Comparison of ENCODE assay signal across 15 cellular contexts in the genomic region with DNA sequence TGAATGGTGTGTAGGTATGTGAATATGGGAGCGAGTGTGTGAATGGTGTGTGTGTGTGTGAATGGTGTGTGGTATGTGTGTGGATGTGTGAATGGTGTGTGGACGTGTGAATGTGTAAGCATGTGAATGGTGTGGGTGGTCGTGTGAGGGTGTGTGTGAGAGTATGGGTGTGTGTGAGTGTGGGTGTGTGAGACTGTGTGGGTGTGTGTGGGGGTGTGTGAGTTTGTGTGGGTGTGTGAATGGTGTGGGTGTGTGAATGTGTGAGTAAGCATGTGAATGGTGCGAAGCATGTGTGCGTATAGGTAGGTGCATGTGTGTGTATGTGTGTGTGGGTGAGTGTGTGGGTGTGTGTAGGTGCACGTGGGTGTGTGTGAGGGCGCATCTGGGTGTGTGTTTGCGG.
DNase-seq lines count a peak whose midpoint lies in the region; ATAC-seq, FAIRE-seq and TF ChIP-seq lines count a peak whose summit lies in the region.
"Had no signal": no experiment of that assay in that cellular context is flagged by ENCODE, and none has a peak within 500 bp of the region (broad histone marks: within the 10 kb centered on the region; RNA-seq: fewer than 3 reads in every experiment).

No MANE protein-coding gene starts in this region.

- H4K20me1 ChIP-seq in H1 (replicated peaks in 1 of 2; ENCODE audit: control insufficient read depth in 1 of 2, insufficient read depth in 2 of 2, low read length in 2 of 2), result peaks cover 0 to 7% of the 10 kb centered on the region in 2 experiments

- TF ChIP-seq RAD21 in H1 (IDR thresholded peaks at IDR 0.05 in 1 of 2, conservative IDR thresholded peaks at IDR 0.05 in 1 of 2; ENCODE audit: low read depth in 2 of 2, low read length in 2 of 2), result no peak

- H3K4me2 ChIP-seq in H1 (ENCODE audit: insufficient read depth in 1 of 2, low read depth in 2 of 2, low read length in 2 of 2), result no peak overlapping the region
- no peak overlapping the region for H3K4me2 ChIP-seq in neuronal stem cell (ENCODE audit: insufficient read depth, low read length, poor library complexity, severe bottlenecking)

- H3K27me3 ChIP-seq in H1 (replicated peaks in 1 of 4; ENCODE audit: control insufficient read depth in 3 of 4, extremely low read depth in 1 of 4, insufficient read depth in 3 of 4, low read length in 3 of 4) (peaks cover 0 to 1% (median 0%) of the 10 kb centered on the region in 4 experiments; a peak in 1 of 7 replicates), neuronal stem cell (ENCODE audit: control insufficient read depth in 3 of 3, insufficient read depth in 3 of 3, low read depth in 1 of 3, low read length in 3 of 3) (no peaks in the 10 kb centered on the region), breast epithelium (peaks cover 0 to 19% of the 10 kb centered on the region in 2 donors)

- H3K27me3 Mint-ChIP-seq in stimulated activated naive CD8-positive, alpha-beta T cell treated with anti-CD3 and anti-CD28 coated beads, Interleukin-15, amount 100 ng/mL, for 72 hours, result peaks cover 6% of the 10 kb centered on the region

- no peak overlapping the region; the same call in 1 of the 2 replicates for H2AK5ac ChIP-seq in H1 (ENCODE audit: low read depth, low read length)
- peak overlapping the region; percentile 82 for H2AK5ac ChIP-seq in neuronal stem cell (ENCODE audit: low read depth, low read length)

- no peak overlapping the region for H2AFZ ChIP-seq in H1 (ENCODE audit: low read length)
- no peak overlapping the region for H2AFZ ChIP-seq in neuronal stem cell (ENCODE audit: low read length)

- peaks cover 5% of the 10 kb centered on the region for H3K4me1 Mint-ChIP-seq in stimulated activated naive CD8-positive, alpha-beta T cell treated with anti-CD3 and anti-CD28 coated beads, Interleukin-15, amount 100 ng/mL, for 72 hours
- H3K4me1 Mint-ChIP-seq: B cell had no signal

- H3K79me1 ChIP-seq in H1 (ENCODE audit: low read depth, low read length), result no peaks in the 10 kb centered on the region
- H3K79me1 ChIP-seq in neuronal stem cell (ENCODE audit: low read depth, low read length), result peaks cover 1% of the 10 kb centered on the region

- WGBS in H1 (ENCODE audit: extremely low coverage in 1 of 2, insufficient coverage in 1 of 2, insufficient read length in 1 of 2, insufficient replicate concordance in 2 of 2, low coverage in 1 of 2, low lambda C conversion rate in 2 of 2, missing lambda C conversion rate in 1 of 2), 2 experiments, result 87 to 100% methylated on average over 1 to 8 of the region's 8 CpGs
- 100% methylated on average over 4 of the region's 8 CpGs; no CpG with 5 or more reads in 1 of the 2 donors for WGBS in neuronal stem cell (ENCODE audit: extremely low coverage in 2 of 2, insufficient read length in 2 of 2, insufficient replicate concordance in 1 of 2), 2 donors

- DNase-seq in stimulated activated naive CD8-positive, alpha-beta T cell treated with anti-CD3 and anti-CD28 coated beads, Interleukin-15, Interleukin-2, amounts not matched to agents 100 U/mL and 50 U/mL, for 24 hours, result no peak
- no peak for DNase-seq in stimulated activated naive CD8-positive, alpha-beta T cell treated with anti-CD3 and anti-CD28 coated beads, Interleukin-15, amount 100 ng/mL, for 72 hours
- DNase-seq in H1 (ENCODE audit: low read depth in 1 of 2, low spot score in 2 of 2), result no peak
- no peak for DNase-seq in neuronal stem cell (ENCODE audit: low spot score)
- DNase-seq in breast epithelium (ENCODE audit: low spot score in 2 of 2), result no peak
- DNase-seq in SIG-M5 treated with dmso at 0.1 percent for 504 hours (lab: John Stamatoyannopoulos, UW; ENCODE audit: unreplicated experiment), result no peak
- DNase-seq: 8988T; ACHN; C1 segment of cervical spinal cord; Calu3; CD4-positive, alpha-beta T cell; DMS 273 treated with DMSO at 0.1 percent for 48 hours had no signal

- H4K91ac ChIP-seq in H1 (replicated peaks; ENCODE audit: insufficient read length, low read length), result peak overlapping the region; percentile 52
- peak overlapping the region; percentile 86 for H4K91ac ChIP-seq in neuronal stem cell (ENCODE audit: low read depth, low read length, poor library complexity)

- no peak overlapping the region for H3K27ac Mint-ChIP-seq in stimulated activated naive CD8-positive, alpha-beta T cell treated with anti-CD3 and anti-CD28 coated beads, Interleukin-15, amount 100 ng/mL, for 72 hours
- H3K27ac Mint-ChIP-seq: B cell; CD4-positive, alpha-beta T cell had no signal

- no peak overlapping the region for H4K5ac ChIP-seq in H1 (ENCODE audit: insufficient read length, low read depth, low read length)

- H3K79me2 ChIP-seq in H1 (ENCODE audit: control insufficient read depth in 1 of 2, insufficient read depth in 2 of 2, low read length in 2 of 2), result no peaks in the 10 kb centered on the region

- H2BK20ac ChIP-seq in H1 (ENCODE audit: low read length), result no peak overlapping the region

- H2BK15ac ChIP-seq in H1 (ENCODE audit: low read length) (no peak overlapping the region), neuronal stem cell (ENCODE audit: low read length) (peak overlapping the region; percentile 77)

- H3K9ac ChIP-seq in H1 (replicated peaks in 1 of 4; ENCODE audit: extremely low read depth in 1 of 4, low read depth in 3 of 4, low read length in 3 of 4) (no peak overlapping the region; a peak in 1 of 7 replicates), neuronal stem cell (ENCODE audit: low read depth, low read length, poor library complexity) (peak overlapping the region; percentile 66)

- H3K4me1 ChIP-seq in H1 (replicated peaks in 1 of 4; ENCODE audit: control insufficient read depth in 3 of 4, insufficient read depth in 4 of 4, low read length in 3 of 4) (no peaks in the 10 kb centered on the region; a peak in 2 of 7 replicates), neuronal stem cell (ENCODE audit: control insufficient read depth in 2 of 2, insufficient read depth in 1 of 2, low read depth in 1 of 2, low read length in 2 of 2) (peaks cover 0 to 14% of the 10 kb centered on the region in 2 donors), breast epithelium (no peaks in the 10 kb centered on the region)

- no peak for FAIRE-seq in H1 (lab: Jason Lieb, UNC)

- no peak overlapping the region for H3K4me3 Mint-ChIP-seq in stimulated activated naive CD8-positive, alpha-beta T cell treated with anti-CD3 and anti-CD28 coated beads, Interleukin-15, amount 100 ng/mL, for 72 hours
- H3K4me3 Mint-ChIP-seq: B cell; CD4-positive, alpha-beta T cell had no signal

- no peak for TF ChIP-seq EP300 in H1 (IDR thresholded peaks at IDR 0.05; ENCODE audit: borderline replicate concordance in 1 of 2, low read depth in 2 of 2, low read length in 2 of 2)

- ATAC-seq in stimulated activated naive CD8-positive, alpha-beta T cell treated with anti-CD3 and anti-CD28 coated beads, Interleukin-15, Interleukin-2, amounts not matched to agents 100 U/mL and 50 U/mL, for 24 hours, result peak; percentile 19
- no peak for ATAC-seq in stimulated activated naive CD8-positive, alpha-beta T cell treated with anti-CD3 and anti-CD28 coated beads, Interleukin-15, amount 100 ng/mL, for 72 hours
- ATAC-seq in GM19351 (IDR thresholded peaks at IDR 0.05; ENCODE audit: unreplicated experiment), result no peak
- ATAC-seq: HCT116 had no signal

- H3K14ac ChIP-seq in H1 (ENCODE audit: insufficient read length), result no peak overlapping the region
- peak overlapping the region; percentile 65 for H3K14ac ChIP-seq in neuronal stem cell (ENCODE audit: low read length)

- POLR2A ChIA-PET in H1 (lab: Charles Lee; ENCODE audit: partially characterized antibody), result interaction anchor here (0.7 kb wide), 1 partner anchor 9 kb away, joined by 3 read pairs; no protein-coding TSS in a partner anchor

- H3K23me2 ChIP-seq in H1 (ENCODE audit: low read depth, low read length), result peaks cover 8% of the 10 kb centered on the region; the same call in 1 of the 2 replicates

- H3K9me3 Mint-ChIP-seq in stimulated activated naive CD8-positive, alpha-beta T cell treated with anti-CD3 and anti-CD28 coated beads, Interleukin-15, amount 100 ng/mL, for 72 hours, result no peaks in the 10 kb centered on the region
- H3K9me3 Mint-ChIP-seq: CD4-positive, alpha-beta T cell had no signal

- TF ChIP-seq POLR2A in H1 (IDR thresholded peaks at IDR 0.05; ENCODE audit: control extremely low read depth in 1 of 2, low read depth in 2 of 2, low read length in 2 of 2) (no peak), breast epithelium (IDR thresholded peaks at IDR 0.05) (no peak)

- peak overlapping the region; percentile 9; the same call in 1 of the 2 replicates for H4K8ac ChIP-seq in H1 (ENCODE audit: extremely low read depth, insufficient read depth, low read length)
- no peak overlapping the region for H4K8ac ChIP-seq in neuronal stem cell (ENCODE audit: low read depth, low read length)

- no peaks in the 10 kb centered on the region for H3K36me3 ChIP-seq in H1 (ENCODE audit: control insufficient read depth in 2 of 4, insufficient read depth in 4 of 4, low read length in 3 of 4)
- H3K36me3 ChIP-seq in neuronal stem cell (replicated peaks in 1 of 2; ENCODE audit: control insufficient read depth in 2 of 2, insufficient read depth in 2 of 2, low read length in 2 of 2), result no peaks in the 10 kb centered on the region
- no peaks in the 10 kb centered on the region for H3K36me3 ChIP-seq in breast epithelium

- H3K56ac ChIP-seq in H1 (replicated peaks; ENCODE audit: insufficient read length, low read depth, low read length), result peak overlapping the region; percentile 91

- intact Hi-C loops in breast epithelium (cut with DNase I; ENCODE audit: low total_unique reads), result no loop called here

- no peak overlapping the region for H3K23ac ChIP-seq in H1 (ENCODE audit: insufficient read length)
- H3K23ac ChIP-seq in neuronal stem cell (ENCODE audit: low read depth, low read length, poor library complexity), result no peak overlapping the region

- CTCF ChIA-PET in H1 (lab: Charles Lee; ENCODE audit: partially characterized antibody), result no interaction called here

- H3K18ac ChIP-seq in H1 (ENCODE audit: extremely low read depth, low read length), result no peak overlapping the region
- peak overlapping the region; percentile 55 for H3K18ac ChIP-seq in neuronal stem cell (ENCODE audit: low read length)

- H3K27ac ChIP-seq in H1 (ENCODE audit: low read depth, low read length), result no peak overlapping the region
- no peak overlapping the region for H3K27ac ChIP-seq in neuronal stem cell (replicated peaks; ENCODE audit: low read length)
- H3K27ac ChIP-seq in breast epithelium, result no peak overlapping the region

- H3K4me3 ChIP-seq in H1 (ENCODE audit: extremely low read depth in 1 of 4, insufficient read depth in 2 of 4, low read depth in 3 of 4, low read length in 4 of 4) (no peak overlapping the region), neuronal stem cell (ENCODE audit: low read length in 2 of 2) (peak overlapping the region in 1 of 2 donors; percentile 43), breast epithelium (no peak overlapping the region)

- H2BK5ac ChIP-seq in H1 (ENCODE audit: low read depth, low read length) (peak overlapping the region; percentile 22), neuronal stem cell (ENCODE audit: low read length) (no peak overlapping the region)

- H3K4ac ChIP-seq in H1 (replicated peaks; ENCODE audit: insufficient read length, low read depth, low read length) (peak overlapping the region; percentile 26), neuronal stem cell (ENCODE audit: low read length) (no peak overlapping the region)

- H2BK120ac ChIP-seq in H1 (replicated peaks; ENCODE audit: low read depth, low read length) (no peak overlapping the region), neuronal stem cell (ENCODE audit: low read depth, low read length) (no peak overlapping the region)

- H2BK12ac ChIP-seq in H1 (ENCODE audit: low read depth, low read length) (peak overlapping the region; percentile 3; the same call in 1 of the 2 replicates), neuronal stem cell (ENCODE audit: low read length) (peak overlapping the region; percentile 78)

- TF ChIP-seq CTCF in H1 (IDR thresholded peaks at IDR 0.05; ENCODE audit: control extremely low read depth in 1 of 3, insufficient read depth in 1 of 3, low read depth in 1 of 3, low read length in 3 of 3), result no peak
- no peak for TF ChIP-seq CTCF in breast epithelium (IDR thresholded peaks at IDR 0.05)

- H3K9me3 ChIP-seq in H1 (ENCODE audit: insufficient read depth in 2 of 2, low read depth in 1 of 2, low read length in 1 of 2) (no peaks in the 10 kb centered on the region), neuronal stem cell (replicated peaks in 1 of 2; ENCODE audit: control insufficient read depth in 2 of 2, insufficient read depth in 1 of 2, low read depth in 1 of 2, low read length in 2 of 2) (peaks cover 0 to 7% of the 10 kb centered on the region in 2 donors), breast epithelium (peaks cover 0 to 3% of the 10 kb centered on the region in 2 donors)
